ENCODE assay signal across 8 cellular contexts in genomic region chr12:124608451-124608870, GRCh38. TPM values are rescaled to one million over a fixed set of nuclear protein-coding genes. Genes with fewer than 3 reads are reported as not detected.
A peak's percentile ranks its signal among the peaks of the same experiment; 100 is the strongest.
DNase-seq lines count a peak whose midpoint lies in the region; ATAC-seq and TF ChIP-seq lines count a peak whose summit lies in the region.

No MANE protein-coding gene starts in this region.

- POLR2A ChIA-PET in MCF 10A (lab: Yijun Ruan, JAX): interaction anchor here (0.7 to 1.8 kb wide), 8 partner anchors 10 to 96 kb away, joined by 3 to 9 read pairs (median 4); no protein-coding TSS in a partner anchor

- no peaks in the 10 kb centered on the region for H3K36me3 Mint-ChIP-seq in T-helper 2 cell treated with Interferon-gamma antibody and Interleukin-4, amounts not matched to agents 5 μg/mL and 100 μg/mL, for 36 hours (ENCODE audit: low read depth)
- no peaks in the 10 kb centered on the region for H3K36me3 Mint-ChIP-seq in MCF 10A (ENCODE audit: insufficient read depth, unreplicated experiment)
- peaks cover 6% of the 10 kb centered on the region for H3K36me3 Mint-ChIP-seq in stimulated activated effector memory CD8-positive, alpha-beta T cell treated with anti-CD3 and anti-CD28 coated beads, Interleukin-12 subunit alpha, Interleukin-12 subunit beta, amount 100 ng/mL, for 72 hours

- no TSS peak for BruUV-seq in MCF 10A (replicated peaks; lab: Mats Ljungman, UMichigan)

- H3K9me3 Mint-ChIP-seq in T-helper 2 cell treated with Interferon-gamma antibody and Interleukin-4, amounts not matched to agents 5 μg/mL and 100 μg/mL, for 36 hours: no peaks in the 10 kb centered on the region
- no peaks in the 10 kb centered on the region for H3K9me3 Mint-ChIP-seq in MCF 10A (ENCODE audit: unreplicated experiment)
- H3K9me3 Mint-ChIP-seq in stimulated activated effector memory CD8-positive, alpha-beta T cell treated with anti-CD3 and anti-CD28 coated beads, Interleukin-12 subunit alpha, Interleukin-12 subunit beta, amount 100 ng/mL, for 72 hours: no peaks in the 10 kb centered on the region

- CTCF ChIA-PET in MCF 10A (lab: Yijun Ruan, JAX): interaction anchor here (0.7 to 0.8 kb wide), 2 partner anchors 29 to 73 kb away, joined by 3 to 5 read pairs; no protein-coding TSS in a partner anchor

- peaks cover 35% of the 10 kb centered on the region for H3K27me3 Mint-ChIP-seq in T-helper 2 cell treated with Interferon-gamma antibody and Interleukin-4, amounts not matched to agents 5 μg/mL and 100 μg/mL, for 36 hours (ENCODE audit: low read depth)
- no peaks in the 10 kb centered on the region for H3K27me3 Mint-ChIP-seq in MCF 10A (ENCODE audit: insufficient read depth, unreplicated experiment)

- intact Hi-C loops in MCF 10A (cut with micrococcal nuclease): no loop called here

- peaks cover 13% of the 10 kb centered on the region for H3K4me1 Mint-ChIP-seq in T-helper 2 cell treated with Interferon-gamma antibody and Interleukin-4, amounts not matched to agents 5 μg/mL and 100 μg/mL, for 36 hours (ENCODE audit: low read depth)
- peaks cover 23% of the 10 kb centered on the region for H3K4me1 Mint-ChIP-seq in MCF 10A (ENCODE audit: insufficient read depth, unreplicated experiment)
- H3K4me1 Mint-ChIP-seq in stimulated activated effector memory CD8-positive, alpha-beta T cell treated with anti-CD3 and anti-CD28 coated beads, Interleukin-12 subunit alpha, Interleukin-12 subunit beta, amount 100 ng/mL, for 72 hours: peaks cover 24% of the 10 kb centered on the region

- TF ChIP-seq CTCF in MCF 10A (IDR thresholded peaks at IDR 0.05; ENCODE audit: unreplicated experiment): no peak

- H3K4me3 Mint-ChIP-seq in T-helper 2 cell treated with Interferon-gamma antibody and Interleukin-4, amounts not matched to agents 5 μg/mL and 100 μg/mL, for 36 hours: peak overlapping the region; percentile 66
- H3K4me3 Mint-ChIP-seq in MCF 10A (ENCODE audit: unreplicated experiment): peak overlapping the region; percentile 38
- H3K4me3 Mint-ChIP-seq in stimulated activated effector memory CD8-positive, alpha-beta T cell treated with anti-CD3 and anti-CD28 coated beads, Interleukin-12 subunit alpha, Interleukin-12 subunit beta, amount 100 ng/mL, for 72 hours: peak overlapping the region; percentile 42

- H3K27ac Mint-ChIP-seq in T-helper 2 cell treated with Interferon-gamma antibody and Interleukin-4, amounts not matched to agents 5 μg/mL and 100 μg/mL, for 36 hours: no peak overlapping the region
- peak overlapping the region; percentile 66 for H3K27ac Mint-ChIP-seq in MCF 10A (ENCODE audit: low read depth, unreplicated experiment)
- H3K27ac Mint-ChIP-seq in stimulated activated effector memory CD8-positive, alpha-beta T cell treated with anti-CD3 and anti-CD28 coated beads, Interleukin-12 subunit alpha, Interleukin-12 subunit beta, amount 100 ng/mL, for 72 hours: no peak overlapping the region

- ATAC-seq in stimulated activated effector memory CD8-positive, alpha-beta T cell treated with anti-CD3 and anti-CD28 coated beads, Interleukin-12 subunit alpha, Interleukin-12 subunit beta, amount 100 ng/mL, for 72 hours: no peak
- ATAC-seq in GM21528 (IDR thresholded peaks at IDR 0.05; ENCODE audit: low FRiP score, unreplicated experiment): no peak

- no peak for TF ChIP-seq EP300 in Ishikawa (IDR thresholded peaks at IDR 0.05; ENCODE audit: borderline replicate concordance)

- no peak for TF ChIP-seq RAD21 in Ishikawa (IDR thresholded peaks at IDR 0.05; ENCODE audit: low read depth)

- no peak for DNase-seq in T-helper 2 cell treated with Interferon-gamma antibody and Interleukin-4, amounts not matched to agents 5 μg/mL and 100 μg/mL, for 36 hours (ENCODE audit: low spot score)
- DNase-seq in T-helper 2 cell (no peak), MCF 10A (ENCODE audit: unreplicated experiment) (peak; percentile 71), HK-2 (ENCODE audit: unreplicated experiment) (no peak), SKM-1 (lab: John Stamatoyannopoulos, UW; ENCODE audit: unreplicated experiment) (no peak)
- DNase-seq in stimulated activated effector memory CD8-positive, alpha-beta T cell treated with anti-CD3 and anti-CD28 coated beads, Interleukin-12 subunit alpha, Interleukin-12 subunit beta, amount 100 ng/mL, for 72 hours (ENCODE audit: low spot score in 2 of 2): no peak

TF ChIP-seq in Ishikawa, 13 proteins besides CTCF, POLR2A, EP300 and RAD21:
- TF ChIP-seq, protein P1, sequence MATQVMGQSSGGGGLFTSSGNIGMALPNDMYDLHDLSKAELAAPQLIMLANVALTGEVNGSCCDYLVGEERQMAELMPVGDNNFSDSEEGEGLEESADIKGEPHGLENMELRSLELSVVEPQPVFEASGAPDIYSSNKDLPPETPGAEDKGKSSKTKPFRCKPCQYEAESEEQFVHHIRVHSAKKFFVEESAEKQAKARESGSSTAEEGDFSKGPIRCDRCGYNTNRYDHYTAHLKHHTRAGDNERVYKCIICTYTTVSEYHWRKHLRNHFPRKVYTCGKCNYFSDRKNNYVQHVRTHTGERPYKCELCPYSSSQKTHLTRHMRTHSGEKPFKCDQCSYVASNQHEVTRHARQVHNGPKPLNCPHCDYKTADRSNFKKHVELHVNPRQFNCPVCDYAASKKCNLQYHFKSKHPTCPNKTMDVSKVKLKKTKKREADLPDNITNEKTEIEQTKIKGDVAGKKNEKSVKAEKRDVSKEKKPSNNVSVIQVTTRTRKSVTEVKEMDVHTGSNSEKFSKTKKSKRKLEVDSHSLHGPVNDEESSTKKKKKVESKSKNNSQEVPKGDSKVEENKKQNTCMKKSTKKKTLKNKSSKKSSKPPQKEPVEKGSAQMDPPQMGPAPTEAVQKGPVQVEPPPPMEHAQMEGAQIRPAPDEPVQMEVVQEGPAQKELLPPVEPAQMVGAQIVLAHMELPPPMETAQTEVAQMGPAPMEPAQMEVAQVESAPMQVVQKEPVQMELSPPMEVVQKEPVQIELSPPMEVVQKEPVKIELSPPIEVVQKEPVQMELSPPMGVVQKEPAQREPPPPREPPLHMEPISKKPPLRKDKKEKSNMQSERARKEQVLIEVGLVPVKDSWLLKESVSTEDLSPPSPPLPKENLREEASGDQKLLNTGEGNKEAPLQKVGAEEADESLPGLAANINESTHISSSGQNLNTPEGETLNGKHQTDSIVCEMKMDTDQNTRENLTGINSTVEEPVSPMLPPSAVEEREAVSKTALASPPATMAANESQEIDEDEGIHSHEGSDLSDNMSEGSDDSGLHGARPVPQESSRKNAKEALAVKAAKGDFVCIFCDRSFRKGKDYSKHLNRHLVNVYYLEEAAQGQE (IDR thresholded peaks at IDR 0.05; ENCODE audit: low read depth): no peak
- TF ChIP-seq TEAD4 (IDR thresholded peaks at IDR 0.05) (no peak), TCF12 (IDR thresholded peaks at IDR 0.05; ENCODE audit: low read depth) (peak; percentile 30; the same call in 1 of the 2 replicates)
TF ChIP-seq in Ishikawa: peak in this region for 1.

RNA-seq across cellular contexts. Expression of gene NCOR2, which starts 41.0 kb away (rescaled TPM):
- 145 and 177 TPM in 2 replicates for total RNA-seq in MCF 10A (2022)
